In genomic region chr13:93002071-93002470, GRCh38 we compare ENCODE assay signal across 26 cellular contexts.
"Had no signal": no experiment of that assay in that cellular context is flagged by ENCODE, and none has a peak within 500 bp of the region (broad histone marks: within the 10 kb centered on the region; RNA-seq: fewer than 3 reads in every experiment).

No MANE protein-coding gene starts in this region.

- DNase-seq: activated CD4-positive, alpha-beta memory T cell treated with anti-CD3 and anti-CD28 coated beads, Interleukin-2, amount 10 ng/mL, durations not matched to agents 7 days and 5 days; activated CD4-positive, alpha-beta T cell treated with anti-CD3 and anti-CD28 coated beads for 4 hours; activated effector memory CD4-positive, alpha-beta T cell treated with Interleukin-2 at 50 U/mL for 16 hours; activated T-cell treated with anti-CD3 and anti-CD28 coated beads, Interleukin-2, amount 50 U/mL, for 4 hours; adrenal gland; central memory CD4-positive, alpha-beta T cell; colonic mucosa; heart right ventricle; naive thymus-derived CD8-positive, alpha-beta T cell; retina; stimulated activated CD4-positive, alpha-beta T cell treated with anti-CD3 and anti-CD28 coated beads, Interleukin-15, amount 100 ng/mL, for 24 hours; stimulated activated CD4-positive, alpha-beta T cell treated with anti-CD3 and anti-CD28 coated beads, Interleukin-4, amount 100 ng/mL, for 1 hour; stimulated activated naive CD4-positive, alpha-beta T cell; T-helper 2 cell; tibial artery had no signal

- H3K27ac Mint-ChIP-seq: activated CD4-positive, alpha-beta memory T cell treated with anti-CD3 and anti-CD28 coated beads, Interleukin-2, amount 10 ng/mL, durations not matched to agents 7 days and 5 days; activated naive CD4-positive, alpha-beta T cell treated with anti-CD3 and anti-CD28 coated beads, Interleukin-2, amount 50 U/mL, for 24 hours; brain; naive thymus-derived CD8-positive, alpha-beta T cell; WTC11 had no signal

- H3K9ac ChIP-seq: parathyroid adenoma had no signal

- H3K4me3 ChIP-seq: adrenal gland, colonic mucosa, esophagus muscularis mucosa, gastroesophageal sphincter, heart right ventricle, lung, skin epidermis, tibial artery had no signal

- H3K36me3 ChIP-seq: adrenal gland, colonic mucosa, esophagus muscularis mucosa, gastroesophageal sphincter, heart right ventricle, neutrophil, tibial artery had no signal

- H3K79me2 ChIP-seq: parathyroid adenoma had no signal

- H2AFZ ChIP-seq: parathyroid adenoma had no signal

- H3K4me1 Mint-ChIP-seq: activated CD4-positive, alpha-beta memory T cell treated with anti-CD3 and anti-CD28 coated beads, Interleukin-2, amount 10 ng/mL, durations not matched to agents 7 days and 5 days; activated naive CD4-positive, alpha-beta T cell treated with anti-CD3 and anti-CD28 coated beads, Interleukin-2, amount 50 U/mL, for 24 hours; brain; naive thymus-derived CD8-positive, alpha-beta T cell; WTC11 had no signal

- H3K9me3 ChIP-seq: adrenal gland, colonic mucosa, neutrophil had no signal

- H3K27me3 Mint-ChIP-seq: activated CD4-positive, alpha-beta memory T cell treated with anti-CD3 and anti-CD28 coated beads, Interleukin-2, amount 10 ng/mL, durations not matched to agents 7 days and 5 days; activated naive CD4-positive, alpha-beta T cell treated with anti-CD3 and anti-CD28 coated beads, Interleukin-2, amount 50 U/mL, for 24 hours; brain; naive thymus-derived CD8-positive, alpha-beta T cell had no signal

- ATAC-seq: activated T-cell treated with anti-CD3 and anti-CD28 coated beads, Interleukin-2, amount 50 U/mL, for 4 hours; gastroesophageal sphincter; heart right ventricle; naive thymus-derived CD8-positive, alpha-beta T cell; WTC11 had no signal

- H3K27me3 ChIP-seq: adrenal gland, colonic mucosa, esophagus muscularis mucosa, gastroesophageal sphincter, heart right ventricle, neutrophil, tibial artery had no signal

- H3K36me3 Mint-ChIP-seq: activated naive CD4-positive, alpha-beta T cell treated with anti-CD3 and anti-CD28 coated beads, Interleukin-2, amount 50 U/mL, for 24 hours; brain had no signal

- H3K9me3 Mint-ChIP-seq: activated CD4-positive, alpha-beta memory T cell treated with anti-CD3 and anti-CD28 coated beads, Interleukin-2, amount 10 ng/mL, durations not matched to agents 7 days and 5 days had no signal

- H3K27ac ChIP-seq: adrenal gland, colonic mucosa, esophagus muscularis mucosa, gastroesophageal sphincter, heart right ventricle, neutrophil, parathyroid adenoma, skin epidermis, tibial artery had no signal

- FAIRE-seq: islet of Langerhans, urothelium cell line had no signal

- H3K4me1 ChIP-seq: adrenal gland, colonic mucosa, esophagus muscularis mucosa, gastroesophageal sphincter, heart right ventricle, parathyroid adenoma, tibial artery had no signal

- H3K4me3 Mint-ChIP-seq: activated CD4-positive, alpha-beta memory T cell treated with anti-CD3 and anti-CD28 coated beads, Interleukin-2, amount 10 ng/mL, durations not matched to agents 7 days and 5 days; activated naive CD4-positive, alpha-beta T cell treated with anti-CD3 and anti-CD28 coated beads, Interleukin-2, amount 50 U/mL, for 24 hours; activated T-cell treated with anti-CD3 and anti-CD28 coated beads, Interleukin-2, amount 50 U/mL, for 4 hours; brain; naive thymus-derived CD8-positive, alpha-beta T cell; WTC11 had no signal
